8 cellular contexts compared by ENCODE assay signal in genomic region chr17:18257268-18257681, GRCh38. TPM values are rescaled to one million over a fixed set of nuclear protein-coding genes. Genes with fewer than 3 reads are reported as not detected.
DNase-seq lines count a peak whose midpoint lies in the region; ATAC-seq and TF ChIP-seq lines count a peak whose summit lies in the region.

No MANE protein-coding gene starts in this region.

- no peak for TF ChIP-seq POLR2A in esophagus muscularis mucosa (IDR thresholded peaks at IDR 0.05; ENCODE audit: low read depth)

- H3K4me3 ChIP-seq in SJSA1 (peak overlapping the region; percentile 99), esophagus muscularis mucosa (peak overlapping the region; percentile 83 to 100 (median 100)), parathyroid adenoma (ENCODE audit: low read depth, low read length) (peak overlapping the region; percentile 90)

- intact Hi-C loops in esophagus muscularis mucosa (cut with DNase I) = no loop called here

- no peak for TF ChIP-seq CTCF in esophagus muscularis mucosa (IDR thresholded peaks at IDR 0.05)
- no peak for TF ChIP-seq CTCF in parathyroid adenoma (IDR thresholded peaks at IDR 0.05)

- H3K27me3 ChIP-seq in SJSA1 (replicated peaks) = no peaks in the 10 kb centered on the region
- H3K27me3 ChIP-seq in esophagus muscularis mucosa = no peaks in the 10 kb centered on the region
- H3K27me3 ChIP-seq in parathyroid adenoma (ENCODE audit: control insufficient read depth, insufficient read depth, low read length) = no peaks in the 10 kb centered on the region

- H3K4me2 ChIP-seq in parathyroid adenoma (ENCODE audit: low read length) = peak overlapping the region; percentile 91

- peaks cover 48% of the 10 kb centered on the region for H3K79me2 ChIP-seq in parathyroid adenoma

- H3K4me1 ChIP-seq in SJSA1 (replicated peaks) (peaks cover 37% of the 10 kb centered on the region), esophagus muscularis mucosa (peaks cover 40 to 54% (median 49%) of the 10 kb centered on the region in 4 donors), parathyroid adenoma (peaks cover 21% of the 10 kb centered on the region)

- ATAC-seq in GM19463 (IDR thresholded peaks at IDR 0.05; ENCODE audit: unreplicated experiment) (no peak), HG03460 (IDR thresholded peaks at IDR 0.05; ENCODE audit: unreplicated experiment) (no peak)

- H3K36me3 ChIP-seq in SJSA1 = peaks cover 66% of the 10 kb centered on the region
- H3K36me3 ChIP-seq in esophagus muscularis mucosa = peaks cover 42 to 47% (median 45%) of the 10 kb centered on the region in 4 donors
- H3K36me3 ChIP-seq in parathyroid adenoma (ENCODE audit: control insufficient read depth, insufficient read depth, low read length) = no peaks in the 10 kb centered on the region

- 30% methylated on average over 11 of the region's 12 CpGs for WGBS in esophagus muscularis mucosa

- DNase-seq in ELF-1 (ENCODE audit: low read depth, low spot score) (peak; percentile 40), SJSA1 (ENCODE audit: low read depth in 1 of 2, low spot score in 2 of 2) (peak in 1 of 2 experiments; percentile 12), esophagus muscularis mucosa (ENCODE audit: extremely low spot score) (no peak), NCI-H2107 treated with DMSO at 0.1 percent for 48 hours (lab: John Stamatoyannopoulos, UW; ENCODE audit: unreplicated experiment) (no peak), DMS 273 (lab: John Stamatoyannopoulos, UW; ENCODE audit: unreplicated experiment) (no peak)

- peak overlapping the region; percentile 50 for H3K9ac ChIP-seq in parathyroid adenoma

- TF ChIP-seq EP300 in esophagus muscularis mucosa (IDR thresholded peaks at IDR 0.05) = no peak

- H2AFZ ChIP-seq in parathyroid adenoma = no peak overlapping the region

- H3K27ac ChIP-seq in SJSA1 = peak overlapping the region; percentile 95
- peak overlapping the region; percentile 98 to 99 (median 99) for H3K27ac ChIP-seq in esophagus muscularis mucosa (replicated peaks in 1 of 4)
- peak overlapping the region; percentile 92 for H3K27ac ChIP-seq in parathyroid adenoma

- H3K9me3 ChIP-seq in SJSA1 (replicated peaks) = no peaks in the 10 kb centered on the region
- H3K9me3 ChIP-seq in esophagus muscularis mucosa = no peaks in the 10 kb centered on the region
- H3K9me3 ChIP-seq in parathyroid adenoma (ENCODE audit: control insufficient read depth, low read length) = no peaks in the 10 kb centered on the region

RNA-seq across cellular contexts. Expression of gene FLII, which starts 1.3 kb away (rescaled TPM):
- total RNA-seq in SJSA1 (2014; rRNA removed; shearing (Covaris generic)) = 115 TPM in 2 replicates
- total RNA-seq in esophagus muscularis mucosa = 100 to 1,000 TPM; 302 to 528 (median 408) TPM

RNA-seq across cellular contexts. Expression of gene MIEF2, which starts 3.2 kb away (rescaled TPM):
- 5.3 and 14.8 TPM in 2 replicates for total RNA-seq in SJSA1 (2014; rRNA removed; shearing (Covaris generic))
- 10 to 100 TPM; 10.8 to 27.2 (median 17.9) TPM for total RNA-seq in esophagus muscularis mucosa

RNA-seq across cellular contexts. Expression of gene LLGL1, which starts 31.8 kb away (rescaled TPM):
- total RNA-seq in SJSA1 (2014; rRNA removed; shearing (Covaris generic)) = 15.9 and 19.3 TPM in 2 replicates
- 10 to 100 TPM; 17.6 to 35.1 (median 26.2) TPM for total RNA-seq in esophagus muscularis mucosa

RNA-seq across cellular contexts. Expression of gene TOP3A, which starts 57.5 kb away (rescaled TPM):
- total RNA-seq in SJSA1 (2014; rRNA removed; shearing (Covaris generic)) = 38.4 and 80.2 TPM in 2 replicates
- total RNA-seq in esophagus muscularis mucosa = 10 to 100 TPM; 21.2 to 33.5 (median 21.8) TPM

RNA-seq across cellular contexts. Expression of gene SMCR8, which starts 57.8 kb away (rescaled TPM):
- 6.0 and 12.1 TPM in 2 replicates for total RNA-seq in SJSA1 (2014; rRNA removed; shearing (Covaris generic))
- 10 to 100 TPM; 13.3 to 20.5 (median 17.3) TPM for total RNA-seq in esophagus muscularis mucosa
